Comparison of ENCODE assay signal across 19 cellular contexts in the genomic region with DNA sequence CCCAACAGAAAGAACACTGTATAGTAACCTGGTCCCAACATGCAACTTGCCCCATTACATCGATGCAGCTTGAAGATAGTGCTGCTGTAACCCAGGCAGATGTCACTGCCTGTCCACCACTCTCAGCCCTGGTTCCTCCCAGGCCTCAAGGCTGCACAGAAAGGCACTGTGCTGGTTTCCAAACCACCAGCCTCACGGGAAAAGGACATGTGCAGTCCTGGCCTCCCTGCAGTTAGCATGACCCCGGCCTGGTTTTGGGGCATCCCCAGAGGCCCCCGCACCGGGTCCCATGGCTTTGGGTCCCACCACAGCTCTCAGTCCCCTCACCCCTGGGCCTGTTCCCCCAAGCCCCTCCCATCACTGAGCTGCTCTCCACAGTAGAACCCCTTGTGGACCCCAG.
A peak's percentile ranks its signal among the peaks of the same experiment; 100 is the strongest.
DNase-seq lines count a peak whose midpoint lies in the region; ATAC-seq and TF ChIP-seq lines count a peak whose summit lies in the region.
"Had no signal": no experiment of that assay in that cellular context is flagged by ENCODE, and none has a peak within 500 bp of the region (broad histone marks: within the 10 kb centered on the region; RNA-seq: fewer than 3 reads in every experiment).

No MANE protein-coding gene starts in this region.

- H3K4me1 Mint-ChIP-seq in IgD-negative memory B cell: peaks cover 0 to 5% (median 0%) of the 10 kb centered on the region in 3 donors
- peaks cover 17% of the 10 kb centered on the region for H3K4me1 Mint-ChIP-seq in endodermal cell
- H3K4me1 Mint-ChIP-seq: B cell had no signal

- H3K9me3 ChIP-seq in endodermal cell (ENCODE audit: control insufficient read depth, low read length) (no peaks in the 10 kb centered on the region), trophoblast cell (ENCODE audit: insufficient read depth, low read depth, low read length) (no peaks in the 10 kb centered on the region), gastroesophageal sphincter (no peaks in the 10 kb centered on the region)

- no peaks in the 10 kb centered on the region for H3K79me1 ChIP-seq in trophoblast cell (ENCODE audit: low read length)

- WGBS in endodermal cell (ENCODE audit: insufficient coverage in 1 of 2, insufficient read length in 1 of 2), 2 experiments: 76 to 80% methylated on average over 5 of the region's 5 CpGs
- no CpG with 5 or more reads among the region's 5 CpGs for WGBS in trophoblast cell (ENCODE audit: extremely low coverage, insufficient coverage, insufficient read length)
- WGBS in gastroesophageal sphincter (ENCODE audit: low coverage in 1 of 2), 2 donors: 100% methylated on average over 1 of the region's 5 CpGs
- WGBS in lower leg skin, 2 donors: 75 to 85% methylated on average over 4 to 5 of the region's 5 CpGs

- H3K27ac ChIP-seq in endodermal cell (ENCODE audit: low read depth, low read length) (no peak overlapping the region), trophoblast cell (ENCODE audit: low read depth, low read length) (no peak overlapping the region), gastroesophageal sphincter (no peak overlapping the region)
- H3K27ac ChIP-seq: BLaER1 treated with 17β-estradiol and CSF1 and Interleukin-3, amounts not matched to agents 10 nM and 100 nM; GM23248 had no signal

- no peak overlapping the region for H2BK12ac ChIP-seq in trophoblast cell (ENCODE audit: low read length)

- peak overlapping the region; percentile 26 for H3K18ac ChIP-seq in trophoblast cell (ENCODE audit: low read length)

- H2AFZ ChIP-seq in trophoblast cell (ENCODE audit: insufficient read depth, low read length, poor library complexity): no peak overlapping the region
- H2AFZ ChIP-seq: GM23248 had no signal

- H2BK5ac ChIP-seq in trophoblast cell (ENCODE audit: low read depth, low read length, poor library complexity): no peak overlapping the region

- H4K12ac ChIP-seq in trophoblast cell (ENCODE audit: low read depth, low read length): no peak overlapping the region

- no peak for TF ChIP-seq EP300 in gastroesophageal sphincter (IDR thresholded peaks at IDR 0.05)

- TF ChIP-seq POLR2A in gastroesophageal sphincter (IDR thresholded peaks at IDR 0.05) (no peak), lower leg skin (IDR thresholded peaks at IDR 0.05) (no peak)

- H3K4me3 Mint-ChIP-seq in IgD-negative memory B cell: peak overlapping the region in 2 of 4 donors; percentile 9 to 71
- no peak overlapping the region for H3K4me3 Mint-ChIP-seq in endodermal cell
- H3K4me3 Mint-ChIP-seq: B cell; CD8-positive, alpha-beta T cell; HFFc6 had no signal

- H2BK120ac ChIP-seq in trophoblast cell (ENCODE audit: insufficient read depth, low read length, poor library complexity): no peak overlapping the region

- H3K9me3 Mint-ChIP-seq in IgD-negative memory B cell: no peaks in the 10 kb centered on the region
- no peaks in the 10 kb centered on the region for H3K9me3 Mint-ChIP-seq in endodermal cell
- H3K9me3 Mint-ChIP-seq: CD8-positive, alpha-beta T cell; HFFc6 had no signal

- no peak for TF ChIP-seq CTCF in endodermal cell (conservative IDR thresholded peaks at IDR 0.05)
- TF ChIP-seq CTCF in gastroesophageal sphincter (IDR thresholded peaks at IDR 0.05): no peak
- no peak for TF ChIP-seq CTCF in lower leg skin (IDR thresholded peaks at IDR 0.05)

- no peak overlapping the region for H3K23ac ChIP-seq in trophoblast cell (ENCODE audit: low read length)

- no peak overlapping the region for H4K8ac ChIP-seq in trophoblast cell (ENCODE audit: low read depth, low read length)

- H3K27me3 Mint-ChIP-seq in IgD-negative memory B cell: no peaks in the 10 kb centered on the region
- H3K27me3 Mint-ChIP-seq in endodermal cell (ENCODE audit: insufficient read depth): no peaks in the 10 kb centered on the region
- H3K27me3 Mint-ChIP-seq: B cell had no signal

- no peak for DNase-seq in endodermal cell
- no peak for DNase-seq in trophoblast cell
- DNase-seq in lower leg skin (ENCODE audit: low spot score in 2 of 2): no peak
- DNase-seq: CD8-positive, alpha-beta T cell; DMS 273 treated with DMSO at 0.1 percent for 48 hours; DMS53; DND-41; EL; GM23248; HFFc6; IMR-90 had no signal

- no peak overlapping the region for H3K4ac ChIP-seq in trophoblast cell (ENCODE audit: low read depth, low read length)

- no peak overlapping the region for H4K91ac ChIP-seq in trophoblast cell (ENCODE audit: low read depth, low read length)

- ATAC-seq in GM21717 (IDR thresholded peaks at IDR 0.05; ENCODE audit: unreplicated experiment): no peak
- no peak for ATAC-seq in gastroesophageal sphincter
- ATAC-seq in GM18907 (IDR thresholded peaks at IDR 0.05; ENCODE audit: unreplicated experiment): no peak
- ATAC-seq: CD8-positive, alpha-beta T cell; GM12878; HCT116 had no signal

- no peaks in the 10 kb centered on the region for H3K27me3 ChIP-seq in endodermal cell (ENCODE audit: control insufficient read depth, insufficient read depth, low read length, poor library complexity, severe bottlenecking)
- no peaks in the 10 kb centered on the region for H3K27me3 ChIP-seq in trophoblast cell (ENCODE audit: insufficient read depth, low read length)
- no peaks in the 10 kb centered on the region for H3K27me3 ChIP-seq in gastroesophageal sphincter
- H3K27me3 ChIP-seq: BLaER1 treated with 17β-estradiol and CSF1 and Interleukin-3, amounts not matched to agents 10 nM and 100 nM had no signal

- H3K4me3 ChIP-seq in endodermal cell (ENCODE audit: low read length) (no peak overlapping the region), trophoblast cell (ENCODE audit: low read depth, low read length) (no peak overlapping the region), gastroesophageal sphincter (no peak overlapping the region), lower leg skin (ENCODE audit: low read depth, poor library complexity, severe bottlenecking) (no peak overlapping the region)
- H3K4me3 ChIP-seq: BLaER1 treated with 17β-estradiol and CSF1 and Interleukin-3, amounts not matched to agents 10 nM and 100 nM; GM12878; GM23248 had no signal

- intact Hi-C loops in lower leg skin (cut with DNase I; ENCODE audit: low total_unique reads): no loop called here

- no peak overlapping the region for H3K4me2 ChIP-seq in trophoblast cell (ENCODE audit: low read length)
- H3K4me2 ChIP-seq: BLaER1 treated with 17β-estradiol and CSF1 and Interleukin-3, amounts not matched to agents 10 nM and 100 nM had no signal

- H2AK5ac ChIP-seq in trophoblast cell (ENCODE audit: low read length): no peak overlapping the region

- H3K36me3 Mint-ChIP-seq in IgD-negative memory B cell: peaks cover 11% of the 10 kb centered on the region
- peaks cover 15% of the 10 kb centered on the region for H3K36me3 Mint-ChIP-seq in endodermal cell (ENCODE audit: low read depth)
- H3K36me3 Mint-ChIP-seq: CD8-positive, alpha-beta T cell had no signal

- H3K79me2 ChIP-seq in trophoblast cell (ENCODE audit: control insufficient read depth, insufficient read depth, low read length, poor library complexity): no peaks in the 10 kb centered on the region

- no peak overlapping the region for H3K9ac ChIP-seq in endodermal cell (ENCODE audit: extremely low read depth, low read length, poor library complexity, severe bottlenecking)
- H3K9ac ChIP-seq in trophoblast cell (ENCODE audit: low read length): no peak overlapping the region
- H3K9ac ChIP-seq: BLaER1 treated with 17β-estradiol and CSF1 and Interleukin-3, amounts not matched to agents 10 nM and 100 nM; GM23248 had no signal

- no peak overlapping the region for H3K14ac ChIP-seq in trophoblast cell (ENCODE audit: low read length)

- peaks cover 5% of the 10 kb centered on the region for H3K4me1 ChIP-seq in endodermal cell (ENCODE audit: control insufficient read depth, insufficient read depth, low read length)
- H3K4me1 ChIP-seq in trophoblast cell (ENCODE audit: control insufficient read depth in 1 of 2, insufficient read depth in 2 of 2, low read length in 2 of 2): peaks cover 0 to 4% of the 10 kb centered on the region in 2 experiments
- H3K4me1 ChIP-seq in gastroesophageal sphincter: peaks cover 0 to 10% (median 0%) of the 10 kb centered on the region in 3 donors

- H3K27ac Mint-ChIP-seq in IgD-negative memory B cell (peak overlapping the region in 2 of 3 donors; percentile 39 to 45), endodermal cell (peak overlapping the region; percentile 30)
- H3K27ac Mint-ChIP-seq: B cell; CD8-positive, alpha-beta T cell; HFFc6 had no signal

- H3K36me3 ChIP-seq in endodermal cell (ENCODE audit: control insufficient read depth, insufficient read depth, low read length) (peaks cover 11% of the 10 kb centered on the region), trophoblast cell (ENCODE audit: control insufficient read depth in 1 of 2, insufficient read depth in 2 of 2, low read length in 2 of 2) (peaks cover 55 to 64% of the 10 kb centered on the region in 2 experiments), gastroesophageal sphincter (peaks cover 0 to 33% of the 10 kb centered on the region in 2 donors)
